In genomic region chr3:48723725-48724124, GRCh38 we compare ENCODE assay signal across 36 cellular contexts.
"Had no signal": no experiment of that assay in that cellular context is flagged by ENCODE, and none has a peak within 500 bp of the region (broad histone marks: within the 10 kb centered on the region; RNA-seq: fewer than 3 reads in every experiment).

No MANE protein-coding gene starts in this region.

- H3K36me3 ChIP-seq: brain microvascular endothelial cell, WERI-Rb-1 had no signal

- H3K4me3 ChIP-seq: PC-9 had no signal

- H3K4me2 ChIP-seq: KMS-11, PC-9 had no signal

- DNase-seq: activated CD4-positive, alpha-beta T cell treated with anti-CD3 and anti-CD28 coated beads, Interleukin-2, amount 10 ng/mL, durations not matched to agents 24 days and 14 days; activated CD4-positive, alpha-beta T cell treated with anti-CD3 and anti-CD28 coated beads, Interleukin-2, amount 50 U/mL, for 4 hours; activated CD8-positive, alpha-beta T cell treated with anti-CD3 and anti-CD28 coated beads for 36 hours; activated effector memory CD4-positive, alpha-beta T cell treated with anti-CD3 and anti-CD28 coated beads, Interleukin-2, amount 50 U/mL, for 16 hours; activated naive CD4-positive, alpha-beta T cell; activated naive CD4-positive, alpha-beta T cell treated with anti-CD3 and anti-CD28 coated beads, Interleukin-2, amount 50 U/mL, for 16 hours; activated naive CD8-positive, alpha-beta T cell treated with anti-CD3 and anti-CD28 coated beads for 36 hours; activated T-cell treated with anti-CD3 and anti-CD28 coated beads, Interleukin-2, amount 50 U/mL, for 1 hour; activated T-cell treated with anti-CD3 and anti-CD28 coated beads, Interleukin-2, amount 50 U/mL, for 72 hours; amniotic stem cell; aorta; brain microvascular endothelial cell; MM.1S; MV-4-11; NCI-H1092; NCI-H1436 treated with DMSO at 0.1 percent for 48 hours; NCI-H187; NCI-H2029 treated with DMSO at 0.1 percent for 48 hours; NCI-H2107; NCI-H2171; NCI-H510A; NCI-H526; NCI-H748 treated with DMSO at 0.1 percent for 48 hours; NK-92 treated with Interleukin-12 subunit alpha and Interleukin-12 subunit beta, amount 100 ng/mL, for 24 hours; PC-9; SIG-M5; SW 1271; T-helper 1 cell; T-helper 2 cell; T-helper 9 cell; WERI-Rb-1 had no signal

- H3K9ac ChIP-seq: KMS-11 had no signal

- H3K27ac ChIP-seq: brain microvascular endothelial cell, KMS-11, PC-9, RWPE1, WERI-Rb-1 had no signal

- FAIRE-seq: RCC 7860 had no signal

- ATAC-seq: activated CD8-positive, alpha-beta T cell treated with anti-CD3 and anti-CD28 coated beads for 36 hours; activated T-cell treated with anti-CD3 and anti-CD28 coated beads, Interleukin-2, amount 50 U/mL, for 72 hours; activated T-helper 17 cell treated with anti-CD3 and anti-CD28 coated beads, Interleukin-2, amount 50 U/mL, for 72 hours; Right ventricle myocardium inferior had no signal

- H3K27me3 ChIP-seq: brain microvascular endothelial cell had no signal
